In genomic region chr2:10302479-10303173, GRCh38 we compare ENCODE assay signal across 8 cellular contexts. TPM values are rescaled to one million over a fixed set of nuclear protein-coding genes. Genes with fewer than 3 reads are reported as not detected.
DNase-seq lines count a peak whose midpoint lies in the region; ATAC-seq lines count a peak whose summit lies in the region.

HPCAL1 (plus strand) TSS chr2:10302904; CDS start chr2:10419758, 116,854 bp downstream.

- H3K4me3 ChIP-seq in esophagus (ENCODE audit: low read depth in 1 of 2, low read length in 2 of 2) (peak within 1 kb of the TSS; percentile 77 to 86), mucosa of stomach (ENCODE audit: low read length) (peak within 1 kb of the TSS; percentile 75)

- H3K27me3 ChIP-seq in esophagus (ENCODE audit: control insufficient read depth in 1 of 2, insufficient read depth in 2 of 2, low read length in 2 of 2) (no peaks in the 10 kb centered on the region), mucosa of stomach (ENCODE audit: control insufficient read depth, insufficient read depth, low read length) (no peaks in the 10 kb centered on the region)

- H3K9ac ChIP-seq in mucosa of stomach (ENCODE audit: low read length), result peak within 1 kb of the TSS; percentile 70

- H3K36me3 ChIP-seq in esophagus (ENCODE audit: control insufficient read depth in 2 of 2, insufficient read depth in 2 of 2, low read length in 1 of 2) (no peaks in the 10 kb centered on the region), mucosa of stomach (ENCODE audit: control insufficient read depth, insufficient read depth, low read length) (no peaks in the 10 kb centered on the region)

- peak; percentile 86 for DNase-seq in Caki2 (ENCODE audit: low read depth)
- DNase-seq in HS-5 (ENCODE audit: low read depth), result peak; percentile 24
- peak; percentile 98 for DNase-seq in OCI-M1 (lab: John Stamatoyannopoulos, UW)
- peak; percentile 87 for DNase-seq in activated T-cell treated with anti-CD3 and anti-CD28 coated beads, Interleukin-2, amount 50 U/mL, for 1 hour
- peak; percentile 58 for DNase-seq in stimulated activated CD8-positive, alpha-beta memory T cell treated with anti-CD3 and anti-CD28 coated beads, Interleukin-7, amount 100 ng/mL, for 24 hours (ENCODE audit: low read depth)

- in situ Hi-C loops in Caki2 (cut with HindIII; ENCODE audit: low pct_unique_long_range_greater_than_20kb, low sequenced_read_pairs), result no loop called here

- no peaks in the 10 kb centered on the region for H3K9me3 ChIP-seq in esophagus (ENCODE audit: control insufficient read depth in 2 of 2, insufficient read depth in 1 of 2, low read depth in 1 of 2, low read length in 1 of 2)
- H3K9me3 ChIP-seq in mucosa of stomach (ENCODE audit: control insufficient read depth, low read length), result no peaks in the 10 kb centered on the region

- peak within 1 kb of the TSS; percentile 83 to 87 for H3K27ac ChIP-seq in esophagus (ENCODE audit: low read depth in 2 of 2, low read length in 1 of 2)

- WGBS in esophagus, 2 donors, result 0 to 1% methylated on average over 19 to 87 of the region's 87 CpGs

- peak; percentile 73 for ATAC-seq in GM19467 (IDR thresholded peaks at IDR 0.05; ENCODE audit: unreplicated experiment)

- peaks cover 0 to 8% of the 10 kb centered on the region in 2 donors for H3K4me1 ChIP-seq in esophagus (ENCODE audit: control insufficient read depth in 2 of 2, insufficient read depth in 2 of 2, low read length in 1 of 2)
- peaks cover 48% of the 10 kb centered on the region for H3K4me1 ChIP-seq in mucosa of stomach (ENCODE audit: control insufficient read depth, insufficient read depth, low read length)

RNA-seq across cellular contexts. Expression of gene HPCAL1, which starts in this region (rescaled TPM):
- 92.0 and 165 TPM in 2 replicates for total RNA-seq in Caki2 (2014; rRNA removed; shearing (Covaris generic); ENCODE audit: low replicate concordance)
- polyA plus RNA-seq in esophagus, result 10 to 100 TPM in 1 of 2 donors, 1 to 10 TPM in 1; 6.2 to 13.2 TPM

Comparison
In these comparisons a context has a peak if more than half of its experiments do, and no peak if none do; other contexts are left out.
1. Peak in every context shown above with its lines: DNase-seq, ATAC-seq, H3K4me3 ChIP-seq and H3K27ac ChIP-seq.
2. DNase-seq: peak in every context shown above with its lines; median percentile 98 in OCI-M1; 87 in activated T-cell treated with anti-CD3 and anti-CD28 coated beads, Interleukin-2, amount 50 U/mL, for 1 hour; 86 in Caki2; 58 in stimulated activated CD8-positive, alpha-beta memory T cell treated with anti-CD3 and anti-CD28 coated beads, Interleukin-7, amount 100 ng/mL, for 24 hours; 24 in HS-5.